ENCODE assay signal across 20 cellular contexts in the genomic region with DNA sequence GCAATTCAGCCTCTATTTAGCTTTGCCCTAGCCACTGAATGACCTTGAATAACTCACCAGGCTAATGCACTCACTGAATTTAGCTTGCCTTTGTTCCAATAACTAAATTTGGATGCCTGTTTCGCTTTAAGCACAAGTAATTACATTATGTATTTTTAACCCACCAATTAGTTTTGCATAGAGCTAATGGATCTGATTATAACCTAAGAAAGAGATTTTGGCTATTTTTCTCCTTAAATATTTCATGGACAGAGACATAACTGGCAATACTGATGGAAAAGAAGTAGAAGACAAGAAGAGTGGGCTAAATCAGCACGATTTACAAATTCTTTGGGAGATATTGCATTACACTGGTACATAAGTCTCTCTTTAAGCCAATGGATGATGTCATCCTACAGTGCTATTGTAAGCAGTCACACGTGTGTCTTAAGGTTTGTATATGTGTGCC.
DNase-seq lines count a peak whose midpoint lies in the region; ATAC-seq, FAIRE-seq and TF ChIP-seq lines count a peak whose summit lies in the region.
"Had no signal": no experiment of that assay in that cellular context is flagged by ENCODE, and none has a peak within 500 bp of the region (broad histone marks: within the 10 kb centered on the region; RNA-seq: fewer than 3 reads in every experiment).

No MANE protein-coding gene starts in this region.

- no peak overlapping the region for H3K4me3 ChIP-seq in IMR-90 (ENCODE audit: insufficient read depth, low read depth, low read length)
- H3K4me3 ChIP-seq in GM12878 = no peak overlapping the region
- H3K4me3 ChIP-seq in fibroblast of mammary gland (ENCODE audit: control insufficient read depth, low read depth, low read length) = no peak overlapping the region
- no peak overlapping the region for H3K4me3 ChIP-seq in GM23338
- H3K4me3 ChIP-seq: skin epidermis, transverse colon had no signal

- no peak overlapping the region for H4K8ac ChIP-seq in IMR-90 (ENCODE audit: low read depth in 2 of 2, low read length in 2 of 2)

- intact Hi-C loops in IMR-90 (cut with micrococcal nuclease) (no loop called here), GM12878 (cut with micrococcal nuclease; ENCODE audit: unreplicated experiment) (no loop called here)

- no peaks in the 10 kb centered on the region for H3K27me3 ChIP-seq in IMR-90 (ENCODE audit: control insufficient read depth, insufficient read depth, low read length)
- H3K27me3 ChIP-seq in GM12878 (replicated peaks in 1 of 2; ENCODE audit: control insufficient read depth in 2 of 2, insufficient read depth in 2 of 2, low read length in 1 of 2) = no peaks in the 10 kb centered on the region
- no peaks in the 10 kb centered on the region for H3K27me3 ChIP-seq in GM23338 (ENCODE audit: insufficient read depth)
- H3K27me3 ChIP-seq: transverse colon had no signal

- H3K79me1 ChIP-seq in IMR-90 (ENCODE audit: low read depth in 1 of 2, low read length in 2 of 2) = no peaks in the 10 kb centered on the region

- no TSS peak for BruUV-seq in IMR-90 (replicated peaks; lab: Mats Ljungman, UMichigan)
- BruUV-seq in GM12878 (replicated peaks; lab: Mats Ljungman, UMichigan) = no TSS peak

- H2BK5ac ChIP-seq in IMR-90 (ENCODE audit: low read depth, low read length, poor library complexity, severe bottlenecking) = no peak overlapping the region

- H3K9me2 ChIP-seq in GM23338 (ENCODE audit: insufficient read depth) = no peaks in the 10 kb centered on the region

- H3K23ac ChIP-seq in IMR-90 (ENCODE audit: low read depth, low read length) = no peak overlapping the region

- H2BK15ac ChIP-seq in IMR-90 (ENCODE audit: low read depth, low read length) = no peak overlapping the region

- TF ChIP-seq EP300 in GM12878 (IDR thresholded peaks at IDR 0.05; ENCODE audit: borderline replicate concordance in 1 of 2, control insufficient read depth in 1 of 2, low read depth in 2 of 2, low read length in 2 of 2) = no peak

- H4K5ac ChIP-seq in IMR-90 (ENCODE audit: low read depth, low read length) = no peak overlapping the region

- H2AFZ ChIP-seq in IMR-90 (replicated peaks; ENCODE audit: low read length, poor library complexity) (no peak overlapping the region), GM12878 (ENCODE audit: control insufficient read depth, low read depth, low read length) (no peak overlapping the region), GM23338 (no peak overlapping the region)

- H3K36me3 Mint-ChIP-seq in GM23338 (ENCODE audit: low read depth) = no peaks in the 10 kb centered on the region

- no CpG with 5 or more reads among the region's 3 CpGs for WGBS in IMR-90 (ENCODE audit: extremely low coverage in 2 of 2, insufficient read length in 1 of 2), 2 experiments
- 0% methylated on average over 3 of the region's 3 CpGs for WGBS in GM12878 (ENCODE audit: insufficient coverage, insufficient replicate concordance, low lambda C conversion rate, missing lambda C conversion rate)

- DNase-seq in D721Med (ENCODE audit: insufficient read length, low spot score) (no peak), IMR-90 (peak; percentile 45), GM12878 (ENCODE audit: low read depth, low spot score) (no peak), fibroblast of mammary gland (ENCODE audit: low read depth) (peak; percentile 40), NAMALWA (ENCODE audit: low spot score) (no peak), GM23338 (ENCODE audit: low spot score) (no peak), left lobe of liver (ENCODE audit: low spot score) (no peak)
- DNase-seq: activated CD4-positive, alpha-beta T cell treated with anti-CD3 and anti-CD28 coated beads for 48 hours; activated CD8-positive, alpha-beta memory T cell treated with anti-CD3 and anti-CD28 coated beads, Interleukin-2, amount 50 U/mL, for 48 hours; activated gamma-delta T cell treated with Interleukin-2 at 50 U/mL for 16 hours; aorta; Calu3; HFFc6; NCI-H1092 treated with DMSO at 0.1 percent for 48 hours; SIG-M5; T-helper 9 cell; transverse colon had no signal

- H3K9me3 ChIP-seq in IMR-90 (ENCODE audit: control insufficient read depth, insufficient read depth, low read length) = no peaks in the 10 kb centered on the region
- H3K9me3 ChIP-seq in GM12878 (replicated peaks; ENCODE audit: control insufficient read depth, insufficient read depth, low read length) = no peaks in the 10 kb centered on the region
- H3K9me3 ChIP-seq: transverse colon had no signal

- in situ Hi-C loops in IMR-90 (cut with MboI; ENCODE audit: low sequenced_read_pairs) = no loop called here
- in situ Hi-C loops in GM12878 (cut with MboI) = no loop called here

- TF ChIP-seq POLR2A in IMR-90 (IDR thresholded peaks at IDR 0.05; ENCODE audit: low read depth, low read length) (no peak), GM12878 (IDR thresholded peaks at IDR 0.05; ENCODE audit: low read depth, low read length) (no peak)

- no peak overlapping the region for H3K18ac ChIP-seq in IMR-90 (ENCODE audit: low read depth, low read length)

- peaks cover 5% of the 10 kb centered on the region for H3K4me1 ChIP-seq in IMR-90 (ENCODE audit: control insufficient read depth, insufficient read depth, low read length)
- H3K4me1 ChIP-seq in GM12878 (ENCODE audit: control insufficient read depth, insufficient read depth, low read length) = no peaks in the 10 kb centered on the region
- H3K4me1 ChIP-seq in GM23338 (ENCODE audit: insufficient read depth) = peaks cover 22% of the 10 kb centered on the region; the same call in 1 of the 2 replicates

- H3K9me3 Mint-ChIP-seq in GM23338 = no peaks in the 10 kb centered on the region
- H3K9me3 Mint-ChIP-seq: HFFc6 had no signal

- H3K79me2 ChIP-seq in GM12878 (ENCODE audit: control insufficient read depth, insufficient read depth, low read length) (no peaks in the 10 kb centered on the region), GM23338 (replicated peaks; ENCODE audit: insufficient read depth) (no peaks in the 10 kb centered on the region)

- H2AK5ac ChIP-seq in IMR-90 (ENCODE audit: low read depth, low read length) = no peak overlapping the region

- H3F3A ChIP-seq in GM23338 (replicated peaks; ENCODE audit: low read depth) = no peaks in the 10 kb centered on the region

- RAD21 ChIA-PET in GM12878 (lab: Charles Lee; ENCODE audit: unreplicated experiment) = interaction anchor here (1.3 kb wide), 1 partner anchor 35 kb away, joined by 3 read pairs; no protein-coding TSS in a partner anchor

- H2AK9ac ChIP-seq in IMR-90 (replicated peaks; ENCODE audit: low read depth, low read length, poor library complexity) = no peak overlapping the region

- no peak overlapping the region for H3K9ac ChIP-seq in IMR-90 (ENCODE audit: low read depth, low read length)
- H3K9ac ChIP-seq in GM12878 (ENCODE audit: control insufficient read depth, insufficient read depth, low read length) = no peak overlapping the region

- peaks cover 3% of the 10 kb centered on the region; the same call in 1 of the 2 replicates for H3K9me1 ChIP-seq in IMR-90 (ENCODE audit: insufficient read depth, low read length)

- H3K56ac ChIP-seq in IMR-90 (ENCODE audit: extremely low read depth, insufficient read depth, low read length) = no peak overlapping the region

- no peak overlapping the region for H3K27ac Mint-ChIP-seq in GM23338
- H3K27ac Mint-ChIP-seq: B cell, HFFc6 had no signal

- POLR2A ChIA-PET in IMR-90 (lab: Charles Lee; ENCODE audit: unreplicated experiment) (no interaction called here), GM12878 (lab: Charles Lee) (no interaction called here)

- peaks cover 2% of the 10 kb centered on the region for H3K27me3 Mint-ChIP-seq in GM23338 (ENCODE audit: insufficient read depth, low read depth, poor library complexity)

- H3K4me2 ChIP-seq in IMR-90 (ENCODE audit: low read depth, low read length) (no peak overlapping the region), GM12878 (ENCODE audit: control insufficient read depth, insufficient read depth) (no peak overlapping the region), GM23338 (no peak overlapping the region)

- no peaks in the 10 kb centered on the region for H4K20me1 ChIP-seq in IMR-90 (ENCODE audit: insufficient read depth, low read length)
- no peaks in the 10 kb centered on the region for H4K20me1 ChIP-seq in GM12878 (ENCODE audit: control insufficient read depth, insufficient read depth)
- H4K20me1 ChIP-seq in GM23338 (replicated peaks; ENCODE audit: insufficient read depth) = no peaks in the 10 kb centered on the region

- FAIRE-seq in D721Med (lab: Jason Lieb, UNC) (peak; percentile 63), GM12878 (lab: Jason Lieb, UNC) (no peak)

- TF ChIP-seq RAD21 in IMR-90 (IDR thresholded peaks at IDR 0.05; ENCODE audit: low read length) = no peak
- TF ChIP-seq RAD21 in GM12878 (IDR thresholded peaks at IDR 0.05; ENCODE audit: insufficient read depth, low read depth, low read length) = no peak

- CTCF ChIA-PET in IMR-90 (lab: Yijun Ruan, JAX) (interaction anchor here (1.0 kb wide), 1 partner anchor 15 kb away, joined by 3 read pairs; no protein-coding TSS in a partner anchor), GM12878 (lab: Yijun Ruan, JAX) (no interaction called here)

- dilution Hi-C loops in IMR-90 (cut with HindIII; ENCODE audit: low sequenced_read_pairs, unreplicated experiment) = no loop called here

- ATAC-seq in IMR-90 (ENCODE audit: low read depth) (peak; percentile 49; the same call in 1 of the 2 replicates), GM12878 (0 out of 3 replicates have a peak, but pooled peaks have one; percentile 39), HG03108 (IDR thresholded peaks at IDR 0.05; ENCODE audit: unreplicated experiment) (no peak), GM23338 (no peak), left lobe of liver (no peak)

- SMC1A ChIA-PET in GM12878 (lab: Charles Lee; ENCODE audit: uncharacterized antibody, unreplicated experiment) = interaction anchor here (0.8 to 1.6 kb wide), 2 partner anchors 13 to 1943 kb away, joined by 3 to 4 read pairs; no protein-coding TSS in a partner anchor

- H3K36me3 ChIP-seq in IMR-90 (ENCODE audit: control insufficient read depth, insufficient read depth, low read length) (no peaks in the 10 kb centered on the region), GM12878 (ENCODE audit: control insufficient read depth in 2 of 2, insufficient read depth in 2 of 2, low read length in 1 of 2) (no peaks in the 10 kb centered on the region), GM23338 (ENCODE audit: insufficient read depth) (no peaks in the 10 kb centered on the region)
- H3K36me3 ChIP-seq: transverse colon had no signal

- H3K4me3 Mint-ChIP-seq in GM23338 = no peak overlapping the region
- H3K4me3 Mint-ChIP-seq: B cell, HFFc6 had no signal

- H3K4ac ChIP-seq in IMR-90 (ENCODE audit: low read depth, low read length) = no peak overlapping the region

- H3K27ac ChIP-seq in IMR-90 (ENCODE audit: insufficient read depth, low read length) (no peak overlapping the region), GM12878 (ENCODE audit: control insufficient read depth, insufficient read depth) (no peak overlapping the region), GM23338 (ENCODE audit: low read depth) (no peak overlapping the region)

- H3K4me1 Mint-ChIP-seq in GM23338 = peaks cover 26% of the 10 kb centered on the region; the same call in 2 of the 3 replicates
- H3K4me1 Mint-ChIP-seq: B cell had no signal

- H4K91ac ChIP-seq in IMR-90 (ENCODE audit: insufficient read depth, low read depth, low read length) = no peak overlapping the region

- no peak overlapping the region for H2BK20ac ChIP-seq in IMR-90 (ENCODE audit: low read depth, low read length)

- no peak overlapping the region for H3K14ac ChIP-seq in IMR-90 (replicated peaks; ENCODE audit: low read depth, low read length)

- H2BK120ac ChIP-seq in IMR-90 (ENCODE audit: low read depth, low read length) = no peak overlapping the region

- TF ChIP-seq CTCF in D721Med (IDR thresholded peaks at IDR 0.05; ENCODE audit: insufficient read depth, missing control alignments) (no peak), IMR-90 (conservative IDR thresholded peaks at IDR 0.05; ENCODE audit: low read depth, low read length) (no peak), GM12878 (IDR thresholded peaks at IDR 0.05 in 2 of 3, conservative IDR thresholded peaks at IDR 0.05 in 1 of 3; ENCODE audit: control insufficient read depth in 2 of 3, extremely low read depth in 1 of 3, insufficient read depth in 1 of 3, low read depth in 3 of 3, low read length in 3 of 3) (no peak), fibroblast of mammary gland (conservative IDR thresholded peaks at IDR 0.05; ENCODE audit: control insufficient read depth, insufficient read depth, low read depth, low read length) (no peak), GM23338 (conservative IDR thresholded peaks at IDR 0.05; ENCODE audit: low read depth in 2 of 2) (no peak)

Comparison
In these comparisons a context has a peak if more than half of its experiments do, and no peak if none do; other contexts are left out.
1. DNase-seq: peak in IMR-90 (single experiment) and fibroblast of mammary gland (single experiment); none in D721Med (single experiment), GM12878 (single experiment), NAMALWA (single experiment), GM23338 (single experiment) and left lobe of liver (single experiment).
2. ATAC-seq: peak in IMR-90 (single experiment) and GM12878 (single experiment); none in HG03108 (single experiment), GM23338 (single experiment) and left lobe of liver (single experiment).